In the genomic region with DNA sequence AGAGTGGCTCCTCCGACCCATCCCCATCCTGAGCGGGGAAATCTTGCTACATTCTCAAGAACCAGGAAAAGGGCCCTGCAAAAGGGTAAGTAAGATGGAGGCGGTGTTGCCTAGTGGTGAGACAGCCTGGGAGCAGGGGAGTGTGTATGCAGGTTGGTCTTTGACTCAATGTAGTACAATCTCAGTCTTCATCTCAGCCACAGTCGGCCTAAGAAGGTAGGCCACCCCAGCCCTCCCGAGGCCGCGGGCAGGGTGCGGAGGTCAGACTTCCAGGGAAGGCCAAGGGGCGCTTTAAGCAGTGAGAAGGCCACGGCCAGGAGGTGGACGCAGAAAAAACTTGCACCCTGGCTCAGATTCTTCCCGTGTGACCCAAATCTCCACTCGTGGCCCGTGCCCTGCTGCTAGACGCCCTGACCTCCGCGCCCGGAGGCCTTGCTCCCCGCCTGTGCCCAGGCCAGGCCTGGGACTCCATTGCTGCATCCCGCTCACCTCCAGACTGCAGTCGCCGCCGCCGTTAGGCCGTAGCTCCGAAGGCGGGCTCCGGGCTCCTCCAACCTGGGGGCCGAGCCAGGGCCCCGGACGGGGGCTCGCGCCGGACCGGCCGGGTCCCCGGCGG, we compare ENCODE assay signal across 8 cellular contexts. TPM values are rescaled to one million over a fixed set of nuclear protein-coding genes. Genes with fewer than 3 reads are reported as not detected.
A peak's percentile ranks its signal among the peaks of the same experiment; 100 is the strongest.
DNase-seq lines count a peak whose midpoint lies in the region; ATAC-seq and TF ChIP-seq lines count a peak whose summit lies in the region.

No MANE protein-coding gene starts in this region.

- H2BK20ac ChIP-seq in IMR-90 (ENCODE audit: low read depth, low read length), result no peak overlapping the region

- WGBS in IMR-90 (ENCODE audit: extremely low coverage in 2 of 2, insufficient read length in 1 of 2), 2 experiments, result 0% methylated on average over 8 of the region's 38 CpGs; no CpG with 5 or more reads in 1 of the 2 experiments

- H4K91ac ChIP-seq in IMR-90 (ENCODE audit: insufficient read depth, low read depth, low read length), result peak overlapping the region; percentile 73

- H3K4me3 ChIP-seq in IMR-90 (ENCODE audit: insufficient read depth, low read depth, low read length), result peak overlapping the region; percentile 82
- peak overlapping the region; percentile 89 for H3K4me3 ChIP-seq in rectal smooth muscle tissue (ENCODE audit: low read length)

- H3K56ac ChIP-seq in IMR-90 (ENCODE audit: extremely low read depth, insufficient read depth, low read length), result peak overlapping the region; percentile 83

- H3K9me3 Mint-ChIP-seq in activated CD4-positive, alpha-beta memory T cell treated with anti-CD3 and anti-CD28 coated beads, Interleukin-2, amount 10 ng/mL, durations not matched to agents 7 days and 5 days, result no peaks in the 10 kb centered on the region

- DNase-seq in NCI-H748 (lab: John Stamatoyannopoulos, UW; ENCODE audit: unreplicated experiment) (peak; percentile 56), NCI-H748 treated with DMSO at 0.1 percent for 48 hours (lab: John Stamatoyannopoulos, UW) (no peak), IMR-90 (no peak), glomerular visceral epithelial cell (ENCODE audit: extremely low spot score) (peak; percentile 18), C1 segment of cervical spinal cord (lab: John Stamatoyannopoulos, UW) (no peak)
- peak; percentile 54 for DNase-seq in activated CD4-positive, alpha-beta memory T cell treated with anti-CD3 and anti-CD28 coated beads, Interleukin-2, amount 10 ng/mL, durations not matched to agents 7 days and 5 days

- peak overlapping the region; percentile 28; the same call in 1 of the 2 replicates for H2BK120ac ChIP-seq in IMR-90 (ENCODE audit: low read depth, low read length)

- no peaks in the 10 kb centered on the region for H3K27me3 Mint-ChIP-seq in activated CD4-positive, alpha-beta memory T cell treated with anti-CD3 and anti-CD28 coated beads, Interleukin-2, amount 10 ng/mL, durations not matched to agents 7 days and 5 days

- H3K9ac ChIP-seq in IMR-90 (ENCODE audit: low read depth, low read length) (peak overlapping the region; percentile 70), rectal smooth muscle tissue (ENCODE audit: low read length) (no peak overlapping the region)

- no TSS peak for BruUV-seq in IMR-90 (replicated peaks; lab: Mats Ljungman, UMichigan)

- peak overlapping the region; percentile 85 for H3K23ac ChIP-seq in IMR-90 (ENCODE audit: low read depth, low read length)

- H3K9me1 ChIP-seq in IMR-90 (ENCODE audit: insufficient read depth, low read length), result peaks cover 6% of the 10 kb centered on the region

- peaks cover 50% of the 10 kb centered on the region for H3K36me3 Mint-ChIP-seq in activated CD4-positive, alpha-beta memory T cell treated with anti-CD3 and anti-CD28 coated beads, Interleukin-2, amount 10 ng/mL, durations not matched to agents 7 days and 5 days (ENCODE audit: low read depth)

- peak overlapping the region; percentile 89 for H3K4me2 ChIP-seq in IMR-90 (ENCODE audit: low read depth, low read length)

- peak overlapping the region; percentile 82 for H2AK5ac ChIP-seq in IMR-90 (ENCODE audit: low read depth, low read length)

- CTCF ChIA-PET in IMR-90 (lab: Yijun Ruan, JAX), result no interaction called here
- CTCF ChIA-PET in activated CD4-positive, alpha-beta memory T cell treated with anti-CD3 and anti-CD28 coated beads, Interleukin-2, amount 10 ng/mL, durations not matched to agents 7 days and 5 days (lab: Charles Lee), result interaction anchor here (1.0 to 3.1 kb wide), 2 partner anchors 9 to 14 kb away, joined by 5 to 17 read pairs; partner anchors contain the start of gene TULP3

- H3K27ac Mint-ChIP-seq in activated CD4-positive, alpha-beta memory T cell treated with anti-CD3 and anti-CD28 coated beads, Interleukin-2, amount 10 ng/mL, durations not matched to agents 7 days and 5 days, result peak overlapping the region; percentile 83

- H2AFZ ChIP-seq in IMR-90 (replicated peaks; ENCODE audit: low read length, poor library complexity), result peak overlapping the region; percentile 98

- peak overlapping the region; percentile 59 for H3K4ac ChIP-seq in IMR-90 (ENCODE audit: low read depth, low read length)

- H2BK15ac ChIP-seq in IMR-90 (ENCODE audit: low read depth, low read length), result no peak overlapping the region

- H3K4me1 ChIP-seq in IMR-90 (ENCODE audit: control insufficient read depth, insufficient read depth, low read length) (peaks cover 6% of the 10 kb centered on the region), rectal smooth muscle tissue (ENCODE audit: control insufficient read depth, insufficient read depth, low read length) (no peaks in the 10 kb centered on the region)

- H4K20me1 ChIP-seq in IMR-90 (ENCODE audit: insufficient read depth, low read length), result no peaks in the 10 kb centered on the region; the same call in 1 of the 2 replicates

- H3K9me3 ChIP-seq in IMR-90 (ENCODE audit: control insufficient read depth, insufficient read depth, low read length), result no peaks in the 10 kb centered on the region

- ATAC-seq in GM21526 (IDR thresholded peaks at IDR 0.05; ENCODE audit: low FRiP score, unreplicated experiment) (peak; percentile 13), IMR-90 (ENCODE audit: low read depth) (peak; percentile 77)

- dilution Hi-C loops in IMR-90 (cut with HindIII; ENCODE audit: low sequenced_read_pairs, unreplicated experiment), result no loop called here

- in situ Hi-C loops in IMR-90 (cut with MboI; ENCODE audit: low sequenced_read_pairs), result no loop called here

- peak overlapping the region; percentile 97 for H2AK9ac ChIP-seq in IMR-90 (replicated peaks; ENCODE audit: low read depth, low read length, poor library complexity)

- H3K4me3 Mint-ChIP-seq in activated CD4-positive, alpha-beta memory T cell treated with anti-CD3 and anti-CD28 coated beads, Interleukin-2, amount 10 ng/mL, durations not matched to agents 7 days and 5 days, result peak overlapping the region; percentile 83

- H2BK5ac ChIP-seq in IMR-90 (ENCODE audit: low read depth, low read length, poor library complexity, severe bottlenecking), result peak overlapping the region; percentile 60

- H3K27me3 ChIP-seq in IMR-90 (ENCODE audit: control insufficient read depth, insufficient read depth, low read length), result no peaks in the 10 kb centered on the region
- no peaks in the 10 kb centered on the region for H3K27me3 ChIP-seq in rectal smooth muscle tissue (ENCODE audit: control insufficient read depth, insufficient read depth, low read length)

- peaks cover 55% of the 10 kb centered on the region for H3K4me1 Mint-ChIP-seq in activated CD4-positive, alpha-beta memory T cell treated with anti-CD3 and anti-CD28 coated beads, Interleukin-2, amount 10 ng/mL, durations not matched to agents 7 days and 5 days

- H3K36me3 ChIP-seq in IMR-90 (ENCODE audit: control insufficient read depth, insufficient read depth, low read length), result no peaks in the 10 kb centered on the region
- no peaks in the 10 kb centered on the region for H3K36me3 ChIP-seq in rectal smooth muscle tissue (ENCODE audit: control insufficient read depth, insufficient read depth, low read length)

- POLR2A ChIA-PET in IMR-90 (lab: Charles Lee; ENCODE audit: unreplicated experiment), result interaction anchor here (0.6 kb wide), 1 partner anchor 42 kb away, joined by 8 read pairs; no protein-coding TSS in a partner anchor
- POLR2A ChIA-PET in activated CD4-positive, alpha-beta memory T cell treated with anti-CD3 and anti-CD28 coated beads, Interleukin-2, amount 10 ng/mL, durations not matched to agents 7 days and 5 days (lab: Charles Lee), result interaction anchor here (0.7 to 5.4 kb wide), 14 partner anchors 8 to 244 kb away, joined by 3 to 99 read pairs (median 10); partner anchors contain the start of genes FKBP4, ITFG2, TEX52 and TULP3

- peak overlapping the region; percentile 70 for H3K14ac ChIP-seq in IMR-90 (replicated peaks; ENCODE audit: low read depth, low read length)

- no peak for TF ChIP-seq POLR2A in IMR-90 (IDR thresholded peaks at IDR 0.05; ENCODE audit: low read depth, low read length)

- peak overlapping the region; percentile 71 for H4K5ac ChIP-seq in IMR-90 (ENCODE audit: low read depth, low read length)

- H3K27ac ChIP-seq in IMR-90 (ENCODE audit: insufficient read depth, low read length) (peak overlapping the region; percentile 75), rectal smooth muscle tissue (ENCODE audit: low read depth, low read length) (no peak overlapping the region)

- H3K79me1 ChIP-seq in IMR-90 (ENCODE audit: low read depth in 1 of 2, low read length in 2 of 2), result peaks cover 40 to 62% of the 10 kb centered on the region in 2 experiments

- no peak for TF ChIP-seq RAD21 in IMR-90 (IDR thresholded peaks at IDR 0.05; ENCODE audit: low read length)

- TF ChIP-seq CTCF in IMR-90 (conservative IDR thresholded peaks at IDR 0.05; ENCODE audit: low read depth, low read length), result no peak

- peak overlapping the region; percentile 84 to 88 for H4K8ac ChIP-seq in IMR-90 (ENCODE audit: low read depth in 2 of 2, low read length in 2 of 2)

- intact Hi-C loops in IMR-90 (cut with micrococcal nuclease), result no loop called here

- no peak overlapping the region for H3K18ac ChIP-seq in IMR-90 (ENCODE audit: low read depth, low read length)

RNA-seq across cellular contexts. Expression of gene FOXM1, which starts 0.4 kb away (rescaled TPM):
- total RNA-seq in IMR-90 (2012; rRNA removed), result 14.9 and 16.9 TPM in 2 replicates
- polyA plus RNA-seq in IMR-90 (2012; rRNA removed), result 27.8 and 29.3 TPM in 2 replicates
- 19.8 and 30.9 TPM in 2 replicates for polyA plus RNA-seq in IMR-90 (2012; cell fraction: cytosol; rRNA removed)
- polyA plus RNA-seq in IMR-90 (2012; cell fraction: nucleus; rRNA removed; ENCODE audit: low replicate concordance), result 21.4 and 28.0 TPM in 2 replicates
- 100 to 1,000 TPM; 102 to 109 TPM for total RNA-seq in activated CD4-positive, alpha-beta memory T cell treated with anti-CD3 and anti-CD28 coated beads, Interleukin-2, amount 10 ng/mL, durations not matched to agents 7 days and 5 days

RNA-seq across cellular contexts. Expression of gene RHNO1, which starts 0.5 kb away (rescaled TPM):
- total RNA-seq in IMR-90 (2012; rRNA removed), result 30.6 and 36.4 TPM in 2 replicates
- 26.1 and 28.6 TPM in 2 replicates for polyA plus RNA-seq in IMR-90 (2012; rRNA removed)
- 14.7 and 20.0 TPM in 2 replicates for polyA plus RNA-seq in IMR-90 (2012; cell fraction: cytosol; rRNA removed)
- polyA plus RNA-seq in IMR-90 (2012; cell fraction: nucleus; rRNA removed; ENCODE audit: low replicate concordance), result 3.0 and 8.1 TPM in 2 replicates
- total RNA-seq in activated CD4-positive, alpha-beta memory T cell treated with anti-CD3 and anti-CD28 coated beads, Interleukin-2, amount 10 ng/mL, durations not matched to agents 7 days and 5 days, result 10 to 100 TPM; 65.3 to 70.6 TPM

RNA-seq across cellular contexts. Expression of gene TULP3, which starts 14.2 kb away (rescaled TPM):
- total RNA-seq in IMR-90 (2012; rRNA removed), result 31.1 and 35.5 TPM in 2 replicates
- 35.0 and 35.2 TPM in 2 replicates for polyA plus RNA-seq in IMR-90 (2012; rRNA removed)
- 25.2 and 25.3 TPM in 2 replicates for polyA plus RNA-seq in IMR-90 (2012; cell fraction: cytosol; rRNA removed)
- 44.8 and 64.6 TPM in 2 replicates for polyA plus RNA-seq in IMR-90 (2012; cell fraction: nucleus; rRNA removed; ENCODE audit: low replicate concordance)
- 1 to 10 TPM; 8.4 to 8.8 TPM for total RNA-seq in activated CD4-positive, alpha-beta memory T cell treated with anti-CD3 and anti-CD28 coated beads, Interleukin-2, amount 10 ng/mL, durations not matched to agents 7 days and 5 days

RNA-seq across cellular contexts. Expression of gene TEX52, which starts 19.7 kb away (rescaled TPM):
- total RNA-seq in IMR-90 (2012; rRNA removed), result not detected in 2 replicates
- polyA plus RNA-seq in IMR-90 (2012; rRNA removed), result not detected in 2 replicates
- not detected in 2 replicates for polyA plus RNA-seq in IMR-90 (2012; cell fraction: cytosol; rRNA removed)
- not detected in 2 replicates for polyA plus RNA-seq in IMR-90 (2012; cell fraction: nucleus; rRNA removed; ENCODE audit: low replicate concordance)
- total RNA-seq in activated CD4-positive, alpha-beta memory T cell treated with anti-CD3 and anti-CD28 coated beads, Interleukin-2, amount 10 ng/mL, durations not matched to agents 7 days and 5 days, result under 1 TPM in 1 of 2 experiments, not detected in 1; 0.20 TPM

RNA-seq across cellular contexts. Expression of gene NRIP2, which starts 41.7 kb away (rescaled TPM):
- total RNA-seq in IMR-90 (2012; rRNA removed), result 0.18 and 0.28 TPM in 2 replicates
- polyA plus RNA-seq in IMR-90 (2012; rRNA removed), result 0.19 and 0.27 TPM in 2 replicates
- 0.01 and 0.27 TPM in 2 replicates for polyA plus RNA-seq in IMR-90 (2012; cell fraction: cytosol; rRNA removed)
- polyA plus RNA-seq in IMR-90 (2012; cell fraction: nucleus; rRNA removed; ENCODE audit: low replicate concordance), result 0.14 and 0.28 TPM in 2 replicates
- total RNA-seq in activated CD4-positive, alpha-beta memory T cell treated with anti-CD3 and anti-CD28 coated beads, Interleukin-2, amount 10 ng/mL, durations not matched to agents 7 days and 5 days, result not detected

Comparison
In these comparisons a context has a peak if more than half of its experiments do, and no peak if none do; other contexts are left out.
1. DNase-seq: peak in NCI-H748 (single experiment), activated CD4-positive, alpha-beta memory T cell treated with anti-CD3 and anti-CD28 coated beads, Interleukin-2, amount 10 ng/mL, durations not matched to agents 7 days and 5 days (single experiment) and glomerular visceral epithelial cell (single experiment); none in NCI-H748 treated with DMSO at 0.1 percent for 48 hours (single experiment), IMR-90 (single experiment) and C1 segment of cervical spinal cord (0 of 14).